9 cellular contexts compared by ENCODE assay signal in genomic region chr14:95518045-95518751, GRCh38. TPM values are rescaled to one million over a fixed set of nuclear protein-coding genes. Genes with fewer than 3 reads are reported as not detected.
DNase-seq lines count a peak whose midpoint lies in the region; ATAC-seq, FAIRE-seq and TF ChIP-seq lines count a peak whose summit lies in the region.
"Had no signal": no experiment of that assay in that cellular context is flagged by ENCODE, and none has a peak within 500 bp of the region (broad histone marks: within the 10 kb centered on the region; RNA-seq: fewer than 3 reads in every experiment).

No MANE protein-coding gene starts in this region.

- H3K9me3 ChIP-seq in IMR-90 (ENCODE audit: control insufficient read depth, insufficient read depth, low read length) = no peaks in the 10 kb centered on the region

- peak overlapping the region; percentile 55 for H2BK120ac ChIP-seq in IMR-90 (ENCODE audit: low read depth, low read length)

- peak overlapping the region; percentile 76 for H3K4me3 Mint-ChIP-seq in activated T-helper 17 cell treated with anti-CD3 and anti-CD28 coated beads, Interleukin-2, amount 50 U/mL, for 72 hours
- H3K4me3 Mint-ChIP-seq in naive B cell = peak overlapping the region; percentile 73 to 95 (median 88)

- no peak overlapping the region for H2AFZ ChIP-seq in IMR-90 (replicated peaks; ENCODE audit: low read length, poor library complexity)

- H3K27me3 ChIP-seq in IMR-90 (ENCODE audit: control insufficient read depth, insufficient read depth, low read length) = no peaks in the 10 kb centered on the region

- H2AK5ac ChIP-seq in IMR-90 (ENCODE audit: low read depth, low read length) = peak overlapping the region; percentile 65; the same call in 1 of the 2 replicates

- H3K4me3 ChIP-seq in IMR-90 (ENCODE audit: insufficient read depth, low read depth, low read length) = no peak overlapping the region

- BruUV-seq in IMR-90 (replicated peaks; lab: Mats Ljungman, UMichigan) = no TSS peak

- peak; percentile 85 for FAIRE-seq in GM12892 (lab: Jason Lieb, UNC)

- CTCF ChIA-PET in IMR-90 (lab: Yijun Ruan, JAX) = interaction anchor here (0.9 to 1.3 kb wide), 2 partner anchors 9 to 13 kb away, joined by 3 to 7 read pairs; no protein-coding TSS in a partner anchor

- no peaks in the 10 kb centered on the region for H4K20me1 ChIP-seq in IMR-90 (ENCODE audit: insufficient read depth, low read length)

- H3K4me1 Mint-ChIP-seq in activated T-helper 17 cell treated with anti-CD3 and anti-CD28 coated beads, Interleukin-2, amount 50 U/mL, for 72 hours = peaks cover 45% of the 10 kb centered on the region
- H3K4me1 Mint-ChIP-seq in naive B cell = peaks cover 52 to 79% (median 65%) of the 10 kb centered on the region in 3 donors

- H4K5ac ChIP-seq in IMR-90 (ENCODE audit: low read depth, low read length) = no peak overlapping the region

- H3K18ac ChIP-seq in IMR-90 (ENCODE audit: low read depth, low read length) = no peak overlapping the region

- H3K4me1 ChIP-seq in IMR-90 (ENCODE audit: control insufficient read depth, insufficient read depth, low read length) = peaks cover 38% of the 10 kb centered on the region

- H4K91ac ChIP-seq in IMR-90 (ENCODE audit: insufficient read depth, low read depth, low read length) = no peak overlapping the region

- dilution Hi-C loops in IMR-90 (cut with HindIII; ENCODE audit: low sequenced_read_pairs, unreplicated experiment) = no loop called here

- no peak overlapping the region for H3K56ac ChIP-seq in IMR-90 (ENCODE audit: extremely low read depth, insufficient read depth, low read length)

- H3K27ac ChIP-seq in IMR-90 (ENCODE audit: insufficient read depth, low read length) = no peak overlapping the region

- TF ChIP-seq RAD21 in IMR-90 (IDR thresholded peaks at IDR 0.05; ENCODE audit: low read length) = no peak

- no CpG with 5 or more reads among the region's 8 CpGs for WGBS in IMR-90 (ENCODE audit: extremely low coverage in 2 of 2, insufficient read length in 1 of 2), 2 experiments

- H4K8ac ChIP-seq in IMR-90 (ENCODE audit: low read depth in 2 of 2, low read length in 2 of 2) = no peak overlapping the region

- no peak overlapping the region for H2BK15ac ChIP-seq in IMR-90 (ENCODE audit: low read depth, low read length)

- peak overlapping the region; percentile 92 for H3K27ac Mint-ChIP-seq in activated T-helper 17 cell treated with anti-CD3 and anti-CD28 coated beads, Interleukin-2, amount 50 U/mL, for 72 hours
- peak overlapping the region; percentile 82 to 97 (median 94) for H3K27ac Mint-ChIP-seq in naive B cell

- H2AK9ac ChIP-seq in IMR-90 (replicated peaks; ENCODE audit: low read depth, low read length, poor library complexity) = no peak overlapping the region

- peaks cover 6 to 48% of the 10 kb centered on the region in 2 experiments; a peak in 2 of 4 replicates for H3K79me1 ChIP-seq in IMR-90 (ENCODE audit: low read depth in 1 of 2, low read length in 2 of 2)

- TF ChIP-seq POLR2A in GM12892 (IDR thresholded peaks at IDR 0.05; ENCODE audit: low read depth, low read length) (no peak), IMR-90 (IDR thresholded peaks at IDR 0.05; ENCODE audit: low read depth, low read length) (no peak)

- intact Hi-C loops in IMR-90 (cut with micrococcal nuclease) = no loop called here

- no peak overlapping the region for H3K23ac ChIP-seq in IMR-90 (ENCODE audit: low read depth, low read length)

- H3K9me1 ChIP-seq in IMR-90 (ENCODE audit: insufficient read depth, low read length) = peaks cover 32% of the 10 kb centered on the region

- POLR2A ChIA-PET in IMR-90 (lab: Charles Lee; ENCODE audit: unreplicated experiment) = no interaction called here

- H3K27me3 Mint-ChIP-seq in activated T-helper 17 cell treated with anti-CD3 and anti-CD28 coated beads, Interleukin-2, amount 50 U/mL, for 72 hours = no peaks in the 10 kb centered on the region
- H3K27me3 Mint-ChIP-seq in naive B cell = no peaks in the 10 kb centered on the region

- H3K4me2 ChIP-seq in IMR-90 (ENCODE audit: low read depth, low read length) = no peak overlapping the region

- H3K36me3 Mint-ChIP-seq in activated T-helper 17 cell treated with anti-CD3 and anti-CD28 coated beads, Interleukin-2, amount 50 U/mL, for 72 hours (ENCODE audit: low read depth) = peaks cover 31% of the 10 kb centered on the region
- no peaks in the 10 kb centered on the region for H3K36me3 Mint-ChIP-seq in naive B cell

- no peak overlapping the region for H3K9ac ChIP-seq in IMR-90 (ENCODE audit: low read depth, low read length)
- H3K9ac ChIP-seq: parathyroid adenoma had no signal

- H3K4ac ChIP-seq in IMR-90 (ENCODE audit: low read depth, low read length) = peak overlapping the region; percentile 44; the same call in 1 of the 2 replicates

- no peak for DNase-seq in GM12892 (ENCODE audit: insufficient read length)
- peak; percentile 57 for DNase-seq in IMR-90
- DNase-seq in naive B cell = no peak
- no peak for DNase-seq in KG1 (lab: John Stamatoyannopoulos, UW)
- DNase-seq in NCI-H1694 (lab: John Stamatoyannopoulos, UW) = no peak
- no peak for DNase-seq in DMS79 (lab: John Stamatoyannopoulos, UW)
- DNase-seq in cerebellar nuclear complex (lab: John Stamatoyannopoulos, UW) = no peak

- ATAC-seq in IMR-90 (ENCODE audit: low read depth) (no peak), naive B cell (ENCODE audit: low read depth in 2 of 2) (no peak)
- ATAC-seq in activated T-helper 17 cell treated with anti-CD3 and anti-CD28 coated beads, Interleukin-2, amount 50 U/mL, for 72 hours (replicated peaks) = no peak

- H3K14ac ChIP-seq in IMR-90 (replicated peaks; ENCODE audit: low read depth, low read length) = 0 out of 2 replicates have a peak overlapping the region, but pooled peaks have one; percentile 1

- no peaks in the 10 kb centered on the region for H3K9me3 Mint-ChIP-seq in activated T-helper 17 cell treated with anti-CD3 and anti-CD28 coated beads, Interleukin-2, amount 50 U/mL, for 72 hours
- H3K9me3 Mint-ChIP-seq in naive B cell = no peaks in the 10 kb centered on the region

- no peak overlapping the region for H2BK5ac ChIP-seq in IMR-90 (ENCODE audit: low read depth, low read length, poor library complexity, severe bottlenecking)

- TF ChIP-seq CTCF in IMR-90 (conservative IDR thresholded peaks at IDR 0.05; ENCODE audit: low read depth, low read length) = no peak

- in situ Hi-C loops in IMR-90 (cut with MboI; ENCODE audit: low sequenced_read_pairs) = loop anchor here (25.0 kb wide), 1 partner anchor 381 kb away; no protein-coding TSS in a partner anchor

- peak overlapping the region; percentile 42; the same call in 1 of the 2 replicates for H2BK20ac ChIP-seq in IMR-90 (ENCODE audit: low read depth, low read length)

- H3K36me3 ChIP-seq in IMR-90 (ENCODE audit: control insufficient read depth, insufficient read depth, low read length) = no peaks in the 10 kb centered on the region

TF ChIP-seq in IMR-90, 13 proteins besides CTCF, POLR2A, EP300 and RAD21 (continues in another document):
- no peak for TF ChIP-seq RFX5 (IDR thresholded peaks at IDR 0.05; ENCODE audit: low read depth, low read length)
- no peak for TF ChIP-seq FOS (IDR thresholded peaks at IDR 0.05; ENCODE audit: low read depth, low read length)
- no peak for TF ChIP-seq SMC3 (IDR thresholded peaks at IDR 0.05; ENCODE audit: low read depth, low read length)
- TF ChIP-seq CHD1 (IDR thresholded peaks at IDR 0.05; ENCODE audit: low read depth, low read length) = no peak
- TF ChIP-seq MAFK (IDR thresholded peaks at IDR 0.05; ENCODE audit: low read depth, low read length) = peak; percentile 19; the same call in 1 of the 2 replicates
- TF ChIP-seq MXI1 (IDR thresholded peaks at IDR 0.05; ENCODE audit: borderline replicate concordance, low read depth, low read length) = no peak
- TF ChIP-seq CEBPB (IDR thresholded peaks at IDR 0.05; ENCODE audit: low read depth, low read length) = peak; percentile 56; the same call in 1 of the 2 replicates
- TF ChIP-seq BHLHE40 (IDR thresholded peaks at IDR 0.05; ENCODE audit: low read depth, low read length) = no peak
- TF ChIP-seq ELK1 (IDR thresholded peaks at IDR 0.05; ENCODE audit: borderline replicate concordance, low read depth, low read length) = no peak
- no peak for TF ChIP-seq RCOR1 (IDR thresholded peaks at IDR 0.05; ENCODE audit: insufficient replicate concordance, low read length)
- TF ChIP-seq MAZ (IDR thresholded peaks at IDR 0.05; ENCODE audit: borderline replicate concordance, low read depth, low read length) = no peak
- TF ChIP-seq NFE2L2 (IDR thresholded peaks at IDR 0.05; ENCODE audit: low read depth, low read length) = no peak

RNA-seq across cellular contexts. Expression of gene SYNE3, which starts 1.7 kb away (rescaled TPM):
- 7.7 TPM for polyA plus RNA-seq in GM12892 (2012; ENCODE audit: missing spikeins)
- 5.0 TPM in 2 replicates for total RNA-seq in IMR-90 (2012; rRNA removed)
- polyA plus RNA-seq in IMR-90 (2012; rRNA removed) (2.9 and 3.1 TPM in 2 replicates), naive B cell (ENCODE audit: low read depth in 6 of 6) (1 to 10 TPM in 5 of 6 donors, under 1 TPM in 1; 0.71 to 9.4 (median 5.3) TPM)
- 1.9 and 2.6 TPM in 2 replicates for polyA plus RNA-seq in IMR-90 (2012; cell fraction: cytosol; rRNA removed)
- polyA plus RNA-seq in IMR-90 (2012; cell fraction: nucleus; rRNA removed; ENCODE audit: low replicate concordance) = 6.1 and 7.9 TPM in 2 replicates
- total RNA-seq in activated T-helper 17 cell treated with anti-CD3 and anti-CD28 coated beads, Interleukin-2, amount 50 U/mL, for 72 hours = 10 to 100 TPM; 78.9 to 79.1 TPM

RNA-seq across cellular contexts. Expression of gene GLRX5, which starts 16.7 kb away (rescaled TPM):
- polyA plus RNA-seq in GM12892 (2012; ENCODE audit: missing spikeins) = 46.2 TPM
- 32.4 and 59.2 TPM in 2 replicates for total RNA-seq in IMR-90 (2012; rRNA removed)
- polyA plus RNA-seq in IMR-90 (2012; rRNA removed) = 31.7 and 40.4 TPM in 2 replicates
- 13.3 and 15.9 TPM in 2 replicates for polyA plus RNA-seq in IMR-90 (2012; cell fraction: cytosol; rRNA removed)
- 5.0 and 14.4 TPM in 2 replicates for polyA plus RNA-seq in IMR-90 (2012; cell fraction: nucleus; rRNA removed; ENCODE audit: low replicate concordance)
- 10 to 100 TPM; 21.5 to 61.4 TPM for total RNA-seq in activated T-helper 17 cell treated with anti-CD3 and anti-CD28 coated beads, Interleukin-2, amount 50 U/mL, for 72 hours
- 10 to 100 TPM; 51.3 to 98.1 (median 62.4) TPM for polyA plus RNA-seq in naive B cell (ENCODE audit: low read depth in 6 of 6)

Comparison
In these comparisons a context has a peak if more than half of its experiments do, and no peak if none do; other contexts are left out.
1. RNA of gene SYNE3, which starts 1.7 kb away (total RNA-seq): 78.9 to 79.1 TPM in activated T-helper 17 cell treated with anti-CD3 and anti-CD28 coated beads, Interleukin-2, amount 50 U/mL, for 72 hours; 5.0 TPM in IMR-90; every median in the first group is over 10 times any median in the second.